In genomic region chr14:100105357-100106169, GRCh38 we compare ENCODE assay signal across 11 cellular contexts. TPM values are rescaled to one million over a fixed set of nuclear protein-coding genes. Genes with fewer than 3 reads are reported as not detected.
DNase-seq lines count a peak whose midpoint lies in the region; ATAC-seq and TF ChIP-seq lines count a peak whose summit lies in the region.
"Had no signal": no experiment of that assay in that cellular context is flagged by ENCODE, and none has a peak within 500 bp of the region (broad histone marks: within the 10 kb centered on the region; RNA-seq: fewer than 3 reads in every experiment).

No MANE protein-coding gene starts in this region.

- H3K4me1 ChIP-seq in esophagus muscularis mucosa (peaks cover 61 to 67% (median 63%) of the 10 kb centered on the region in 4 donors), suprapubic skin (peaks cover 60% of the 10 kb centered on the region)

- WGBS in esophagus muscularis mucosa, result 87% methylated on average over 16 of the region's 16 CpGs
- WGBS in suprapubic skin, result 84% methylated on average over 16 of the region's 16 CpGs

- intact Hi-C loops in esophagus muscularis mucosa (cut with DNase I), result loop anchor here (5.0 kb wide), 1 partner anchor 87 kb away; no protein-coding TSS in a partner anchor

- H3K27ac ChIP-seq in VCaP, result peak overlapping the region; percentile 57
- peak overlapping the region; percentile 3 to 52 (median 34) for H3K27ac ChIP-seq in esophagus muscularis mucosa (replicated peaks in 1 of 4)
- H3K27ac ChIP-seq in suprapubic skin, result no peak overlapping the region
- H3K27ac ChIP-seq: thyroid gland had no signal

- TF ChIP-seq POLR2A in esophagus muscularis mucosa (IDR thresholded peaks at IDR 0.05; ENCODE audit: low read depth), result no peak
- TF ChIP-seq POLR2A in suprapubic skin (IDR thresholded peaks at IDR 0.05), result no peak

- peaks cover 0 to 7% (median 2%) of the 10 kb centered on the region in 4 donors for H3K36me3 ChIP-seq in esophagus muscularis mucosa
- no peaks in the 10 kb centered on the region for H3K36me3 ChIP-seq in suprapubic skin
- H3K36me3 ChIP-seq: thyroid gland had no signal

- H3K27me3 ChIP-seq in esophagus muscularis mucosa, result no peaks in the 10 kb centered on the region
- no peaks in the 10 kb centered on the region for H3K27me3 ChIP-seq in suprapubic skin
- H3K27me3 ChIP-seq: thyroid gland had no signal

- H3K9me3 ChIP-seq in esophagus muscularis mucosa (no peaks in the 10 kb centered on the region), suprapubic skin (no peaks in the 10 kb centered on the region)
- H3K9me3 ChIP-seq: thyroid gland had no signal

- H3K4me3 ChIP-seq in esophagus muscularis mucosa, result no peak overlapping the region
- no peak overlapping the region for H3K4me3 ChIP-seq in suprapubic skin
- H3K4me3 ChIP-seq: thyroid gland had no signal

- ATAC-seq in GM21529 (IDR thresholded peaks at IDR 0.05; ENCODE audit: unreplicated experiment), result no peak

- TF ChIP-seq EP300 in esophagus muscularis mucosa (IDR thresholded peaks at IDR 0.05) (no peak), suprapubic skin (IDR thresholded peaks at IDR 0.05) (no peak)

- DNase-seq in activated gamma-delta T cell treated with Interleukin-2 at 50 U/mL for 16 hours (peak; percentile 25), activated gamma-delta T cell (lab: John Stamatoyannopoulos, UW) (no peak), esophagus muscularis mucosa (ENCODE audit: extremely low spot score) (no peak), suprapubic skin (ENCODE audit: low spot score in 2 of 2) (peak; percentile 59 to 67), NCI-H1436 treated with DMSO at 0.1 percent for 48 hours (lab: John Stamatoyannopoulos, UW) (no peak), NCI-H2227 treated with DMSO at 0.1 percent for 48 hours (lab: John Stamatoyannopoulos, UW) (no peak)
- DNase-seq: NCI-H1092; NK-92 treated with Interleukin-12 subunit alpha and Interleukin-12 subunit beta, amount 100 ng/mL, for 24 hours; thyroid gland had no signal

- TF ChIP-seq CTCF in VCaP (conservative IDR thresholded peaks at IDR 0.05), result no peak
- no peak for TF ChIP-seq CTCF in esophagus muscularis mucosa (IDR thresholded peaks at IDR 0.05)
- no peak for TF ChIP-seq CTCF in suprapubic skin (IDR thresholded peaks at IDR 0.05)

RNA-seq across cellular contexts. Expression of gene EVL, which starts 40.3 kb away (rescaled TPM):
- total RNA-seq in esophagus muscularis mucosa, result 10 to 100 TPM; 27.0 to 43.9 (median 37.3) TPM
- 10 to 100 TPM; 48.8 to 80.0 (median 61.4) TPM for total RNA-seq in suprapubic skin

RNA-seq across cellular contexts. Expression of gene DEGS2, which starts 53.9 kb away (rescaled TPM):
- total RNA-seq in esophagus muscularis mucosa (under 1 TPM in 3 of 4 donors, not detected in 1; 0.06 to 0.33 (median 0.11) TPM), suprapubic skin (100 to 1,000 TPM in 3 of 4 donors, 10 to 100 TPM in 1; 78.9 to 130 (median 108) TPM)

Comparison
In these comparisons a context has a peak if more than half of its experiments do, and no peak if none do; other contexts are left out.
1. DNase-seq: peak in activated gamma-delta T cell treated with Interleukin-2 at 50 U/mL for 16 hours (single experiment) and suprapubic skin (2 of 2); none in activated gamma-delta T cell (single experiment), esophagus muscularis mucosa (single experiment), NCI-H1436 treated with DMSO at 0.1 percent for 48 hours (single experiment) and NCI-H2227 treated with DMSO at 0.1 percent for 48 hours (single experiment).
2. RNA of gene DEGS2, which starts 53.9 kb away (total RNA-seq): 78.9 to 130 TPM in suprapubic skin; 0.06 to 0.33 TPM in esophagus muscularis mucosa; every median in the first group is over 10 times any median in the second.